8 cellular contexts compared by ENCODE assay signal in the genomic region with DNA sequence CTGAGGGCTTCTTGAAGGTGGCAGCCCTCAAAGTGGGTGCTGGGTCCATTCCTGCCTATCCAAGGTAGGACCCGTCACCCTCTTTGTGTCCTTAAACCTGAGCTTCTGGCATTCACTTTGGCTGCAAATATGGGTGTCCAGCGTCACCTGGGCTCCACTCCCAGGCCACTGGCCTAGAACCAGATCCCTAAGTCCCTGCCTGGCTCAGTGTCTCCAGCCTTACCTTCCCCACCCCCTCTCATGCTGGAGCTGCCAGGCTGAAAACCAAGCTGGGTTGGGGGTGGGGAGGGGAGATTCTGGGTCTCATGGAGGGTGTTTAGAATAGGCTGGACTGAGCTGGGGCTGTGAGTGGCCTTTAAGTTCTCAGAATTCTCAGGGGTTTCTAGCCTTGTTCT. TPM values are rescaled to one million over a fixed set of nuclear protein-coding genes. Genes with fewer than 3 reads are reported as not detected.
DNase-seq lines count a peak whose midpoint lies in the region; ATAC-seq, FAIRE-seq and TF ChIP-seq lines count a peak whose summit lies in the region.

No MANE protein-coding gene starts in this region.

- TSS peak; percentile 15 for BruUV-seq in PC-9 (replicated peaks; lab: Mats Ljungman, UMichigan)

- POLR2A ChIA-PET in PC-9 (lab: Charles Lee; ENCODE audit: unreplicated experiment), result no interaction called here

- H3K4me2 ChIP-seq in PC-9, result peak overlapping the region; percentile 79; the same call in 1 of the 2 replicates

- H4K20me1 ChIP-seq in PC-9 (ENCODE audit: insufficient read depth), result no peaks in the 10 kb centered on the region

- ATAC-seq in GM18868 (IDR thresholded peaks at IDR 0.05; ENCODE audit: unreplicated experiment), result no peak

- H3K4me3 ChIP-seq in PC-9 (no peak overlapping the region), prostate gland (peak overlapping the region; percentile 49 to 56)

- H3K9me2 ChIP-seq in PC-9 (ENCODE audit: insufficient read depth), result no peaks in the 10 kb centered on the region

- H3K9me3 ChIP-seq in PC-9 (ENCODE audit: insufficient read depth, low read depth) (no peaks in the 10 kb centered on the region), prostate gland (no peaks in the 10 kb centered on the region)

- peaks cover 36% of the 10 kb centered on the region for H3K27me3 ChIP-seq in PC-9 (ENCODE audit: insufficient read depth, low read depth)
- H3K27me3 ChIP-seq in prostate gland (replicated peaks; ENCODE audit: insufficient read depth), result no peaks in the 10 kb centered on the region

- DNase-seq in D721Med (ENCODE audit: insufficient read length, low spot score), result peak; percentile 15
- DNase-seq in PC-9, result no peak
- DNase-seq in epidermal melanocyte (ENCODE audit: insufficient read length, low spot score), result peak; percentile 11
- DNase-seq in prostate gland (ENCODE audit: low spot score), result no peak
- no peak for DNase-seq in middle frontal gyrus (ENCODE audit: extremely low spot score, low spot score)
- DNase-seq in COLO668 (lab: John Stamatoyannopoulos, UW; ENCODE audit: unreplicated experiment), result no peak
- no peak for DNase-seq in NCI-H82 treated with DMSO at 0.1 percent for 48 hours (lab: John Stamatoyannopoulos, UW; ENCODE audit: unreplicated experiment)

- TF ChIP-seq POLR2A in prostate gland (IDR thresholded peaks at IDR 0.05), result no peak

- H3K27ac ChIP-seq in PC-9 (no peak overlapping the region), prostate gland (peak overlapping the region; percentile 33 to 65)

- H3K4me1 ChIP-seq in PC-9 (replicated peaks; ENCODE audit: insufficient read depth), result 0 out of 2 replicates have a peak, but pooled peaks cover 9% of the 10 kb centered on the region
- peaks cover 12% of the 10 kb centered on the region for H3K4me1 ChIP-seq in prostate gland (replicated peaks)

- H3K79me2 ChIP-seq in PC-9 (ENCODE audit: low read depth), result no peaks in the 10 kb centered on the region

- H2AFZ ChIP-seq in PC-9, result no peak overlapping the region

- intact Hi-C loops in PC-9 (cut with micrococcal nuclease; ENCODE audit: unreplicated experiment), result no loop called here
- intact Hi-C loops in prostate gland (cut with DNase I), result no loop called here

- no peak for TF ChIP-seq CTCF in D721Med (IDR thresholded peaks at IDR 0.05; ENCODE audit: insufficient read depth, missing control alignments)
- no peak for TF ChIP-seq CTCF in PC-9 (conservative IDR thresholded peaks at IDR 0.05)
- TF ChIP-seq CTCF in prostate gland (IDR thresholded peaks at IDR 0.05), result no peak

- H3F3A ChIP-seq in PC-9 (ENCODE audit: insufficient read depth, low read depth), result peaks cover 29% of the 10 kb centered on the region

- 55% methylated on average over 2 of the region's 2 CpGs for WGBS in prostate gland

- CTCF ChIA-PET in PC-9 (lab: Charles Lee), result interaction anchor here (0.6 kb wide), 1 partner anchor 40 kb away, joined by 12 read pairs; no protein-coding TSS in a partner anchor

- H3K36me3 ChIP-seq in PC-9 (ENCODE audit: low read depth), result no peaks in the 10 kb centered on the region
- H3K36me3 ChIP-seq in prostate gland, result no peaks in the 10 kb centered on the region

- no peak for FAIRE-seq in D721Med (lab: Jason Lieb, UNC)

RNA-seq across cellular contexts. Expression of a gene that starts 12.4 kb away (rescaled TPM):
- total RNA-seq in PC-9 (2021) (8.9 and 10.4 TPM in 2 replicates), prostate gland (10 to 100 TPM; 14.5 to 15.1 TPM)

RNA-seq across cellular contexts. Expression of a gene that starts 29.4 kb away (rescaled TPM):
- total RNA-seq in PC-9 (2021), result 156 and 191 TPM in 2 replicates
- 100 to 1,000 TPM; 135 to 159 TPM for total RNA-seq in prostate gland

RNA-seq across cellular contexts. Expression of a gene that starts 52.4 kb away (rescaled TPM):
- total RNA-seq in PC-9 (2021) (94.7 and 102 TPM in 2 replicates), prostate gland (100 to 1,000 TPM in 1 of 2 donors, 10 to 100 TPM in 1; 90.8 to 161 TPM)

Comparison
In these comparisons a context has a peak if more than half of its experiments do, and no peak if none do; other contexts are left out.
1. DNase-seq: peak in D721Med (single experiment) and epidermal melanocyte (single experiment); none in PC-9 (0 of 2), prostate gland (single experiment), middle frontal gyrus (single experiment), COLO668 (single experiment) and NCI-H82 treated with DMSO at 0.1 percent for 48 hours (single experiment).